In the genomic region with DNA sequence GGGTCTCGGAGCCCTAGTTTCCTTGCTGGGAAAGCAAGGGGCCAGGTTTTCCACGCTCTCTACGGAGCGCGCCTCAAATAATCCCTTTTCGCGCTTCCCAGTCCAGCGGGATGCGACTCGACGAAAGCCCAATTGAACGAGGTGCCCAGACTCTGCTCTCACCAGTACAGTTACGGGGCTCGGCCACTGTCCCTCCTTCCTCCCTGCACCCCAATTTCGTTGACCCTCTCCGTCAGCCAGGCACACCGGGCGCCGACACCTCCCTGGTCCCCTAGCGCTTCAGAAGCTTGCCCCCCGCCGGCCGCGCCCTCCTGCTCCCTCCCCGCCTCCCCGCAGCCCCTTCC, we compare ENCODE assay signal across 8 cellular contexts. TPM values are rescaled to one million over a fixed set of nuclear protein-coding genes. Genes with fewer than 3 reads are reported as not detected.
DNase-seq lines count a peak whose midpoint lies in the region; ATAC-seq and TF ChIP-seq lines count a peak whose summit lies in the region.

No MANE protein-coding gene starts in this region.

- no TSS peak for BruUV-seq in Caco-2 (replicated peaks; lab: Mats Ljungman, UMichigan)

- peak overlapping the region; percentile 86 for H3K4me3 Mint-ChIP-seq in Caco-2 (ENCODE audit: unreplicated experiment)

- intact Hi-C loops in Caco-2 (cut with micrococcal nuclease; ENCODE audit: unreplicated experiment): loop anchor here (2.0 kb wide), 2 partner anchors 15 to 75 kb away; partner anchors contain the start of gene GABPB2

- ATAC-seq in GM21390 (IDR thresholded peaks at IDR 0.05; ENCODE audit: unreplicated experiment): no peak

- no peaks in the 10 kb centered on the region for H3K9me3 Mint-ChIP-seq in Caco-2 (ENCODE audit: unreplicated experiment)

- no peak for TF ChIP-seq CTCF in Caco-2 (IDR thresholded peaks at IDR 0.05; ENCODE audit: insufficient read depth in 1 of 2, low read depth in 1 of 2, low read length in 1 of 2, severe bottlenecking in 1 of 2, unreplicated experiment in 1 of 2)
- TF ChIP-seq CTCF in cardiac fibroblast (IDR thresholded peaks at IDR 0.05; ENCODE audit: low read depth, low read length): no peak

- H3K4me3 ChIP-seq in Caco-2 (ENCODE audit: low read depth, low read length) (peak overlapping the region; percentile 80), HUES6 (ENCODE audit: low read depth, low read length) (peak overlapping the region; percentile 73), cardiac fibroblast (replicated peaks in 1 of 2; ENCODE audit: low read depth in 2 of 2, low read length in 2 of 2) (peak overlapping the region; percentile 66 to 73), mesodermal cell (ENCODE audit: extremely low read depth, insufficient read depth, low read length, poor library complexity, severe bottlenecking) (peak overlapping the region; percentile 68)

- H3K27ac ChIP-seq in HUES6 (ENCODE audit: low read depth, low read length): no peak overlapping the region
- no peak overlapping the region for H3K27ac ChIP-seq in mesodermal cell (ENCODE audit: low read depth, low read length, severe bottlenecking)

- H3K27me3 ChIP-seq in Caco-2 (replicated peaks; ENCODE audit: control insufficient read depth, insufficient read depth, low read length) (no peaks in the 10 kb centered on the region), HUES6 (ENCODE audit: control insufficient read depth, insufficient read depth, low read length) (peaks cover 25% of the 10 kb centered on the region)

- no peak overlapping the region for H3K27ac Mint-ChIP-seq in Caco-2 (ENCODE audit: unreplicated experiment)

- DNase-seq in Caco-2 (no peak), cardiac fibroblast (ENCODE audit: low read depth in 2 of 2) (no peak), kidney tubule cell (ENCODE audit: low spot score) (no peak), amygdala (lab: John Stamatoyannopoulos, UW) (no peak), NCI-H226 (no peak)

- H3K27me3 Mint-ChIP-seq in Caco-2 (ENCODE audit: insufficient read depth, unreplicated experiment): no peaks in the 10 kb centered on the region

- WGBS in mesodermal cell (ENCODE audit: insufficient coverage in 2 of 2), 2 experiments: 0% methylated on average over 19 to 26 of the region's 26 CpGs

- H3K36me3 ChIP-seq in Caco-2 (ENCODE audit: control insufficient read depth, insufficient read depth, low read length) (no peaks in the 10 kb centered on the region), HUES6 (ENCODE audit: control insufficient read depth, insufficient read depth, low read length) (no peaks in the 10 kb centered on the region), mesodermal cell (ENCODE audit: control insufficient read depth, insufficient read depth, low read length) (peaks cover 7% of the 10 kb centered on the region)

- POLR2A ChIA-PET in Caco-2 (lab: Charles Lee): no interaction called here

- peaks cover 12% of the 10 kb centered on the region for H3K4me1 Mint-ChIP-seq in Caco-2 (ENCODE audit: low read depth, unreplicated experiment)

- CTCF ChIA-PET in Caco-2 (lab: Charles Lee): no interaction called here

- peak overlapping the region; percentile 73 for H3K9ac ChIP-seq in HUES6 (ENCODE audit: low read length)

- H3K4me1 ChIP-seq in Caco-2 (peaks cover 16% of the 10 kb centered on the region), HUES6 (ENCODE audit: control insufficient read depth, insufficient read depth, low read length) (peaks cover 38% of the 10 kb centered on the region), mesodermal cell (ENCODE audit: control insufficient read depth, insufficient read depth, low read length, poor library complexity, severe bottlenecking) (peaks cover 20% of the 10 kb centered on the region)

- H3K36me3 Mint-ChIP-seq in Caco-2 (ENCODE audit: insufficient read depth, unreplicated experiment): peaks cover 4% of the 10 kb centered on the region

- H3K9me3 ChIP-seq in Caco-2 (no peaks in the 10 kb centered on the region), HUES6 (ENCODE audit: control insufficient read depth, insufficient read depth, low read depth, low read length) (no peaks in the 10 kb centered on the region), mesodermal cell (ENCODE audit: control insufficient read depth, low read length) (no peaks in the 10 kb centered on the region)

RNA-seq across cellular contexts. Expression of gene SEMA6C, which starts 0.4 kb away (rescaled TPM):
- 2.8 and 3.7 TPM in 2 replicates for total RNA-seq in Caco-2 (2022)
- polyA plus RNA-seq in mesodermal cell (2013, experiment 1 of 2): 30.0 TPM
- polyA plus RNA-seq in mesodermal cell (2013, experiment 2 of 2): 18.4 TPM

RNA-seq across cellular contexts. Expression of gene TNFAIP8L2, which starts 10.4 kb away (rescaled TPM):
- not detected in 2 replicates for total RNA-seq in Caco-2 (2022)
- not detected for polyA plus RNA-seq in mesodermal cell (2013, experiment 1 of 2)
- not detected for polyA plus RNA-seq in mesodermal cell (2013, experiment 2 of 2)

RNA-seq across cellular contexts. Expression of gene LYSMD1, which starts 19.7 kb away (rescaled TPM):
- 4.0 and 5.0 TPM in 2 replicates for total RNA-seq in Caco-2 (2022)
- polyA plus RNA-seq in mesodermal cell (2013, experiment 1 of 2): 11.7 TPM
- polyA plus RNA-seq in mesodermal cell (2013, experiment 2 of 2): 11.4 TPM

RNA-seq across cellular contexts. Expression of gene SCNM1, which starts 19.9 kb away (rescaled TPM):
- 52.1 and 53.6 TPM in 2 replicates for total RNA-seq in Caco-2 (2022)
- polyA plus RNA-seq in mesodermal cell (2013, experiment 1 of 2): 47.4 TPM
- 39.3 TPM for polyA plus RNA-seq in mesodermal cell (2013, experiment 2 of 2)

RNA-seq across cellular contexts. Expression of gene TMOD4, which starts 29.7 kb away (rescaled TPM):
- total RNA-seq in Caco-2 (2022): 0.84 and 1.3 TPM in 2 replicates
- polyA plus RNA-seq in mesodermal cell (2013, experiment 1 of 2): 0.81 TPM
- not detected for polyA plus RNA-seq in mesodermal cell (2013, experiment 2 of 2)
